19 cellular contexts compared by ENCODE assay signal in genomic region chr2:130222523-130222922, GRCh38. TPM values are rescaled to one million over a fixed set of nuclear protein-coding genes. Genes with fewer than 3 reads are reported as not detected.
DNase-seq lines count a peak whose midpoint lies in the region; ATAC-seq, FAIRE-seq and TF ChIP-seq lines count a peak whose summit lies in the region.
"Not testable (repeated sequence)": the region's sequence is repeated elsewhere in the genome, so short reads cannot be mapped to it uniquely, and the experiment has no call there.
"Had no signal": no experiment of that assay in that cellular context is flagged by ENCODE, and none has a peak within 500 bp of the region (broad histone marks: within the 10 kb centered on the region; RNA-seq: fewer than 3 reads in every experiment).

No MANE protein-coding gene starts in this region.

- peak overlapping the region; percentile 35 for H3K4me2 ChIP-seq in OCI-LY3 (ENCODE audit: low read length)
- not testable (repeated sequence) for H3K4me2 ChIP-seq in HepG2 (ENCODE audit: low read depth, low read length)

- TF ChIP-seq CTCF in OCI-LY3 (IDR thresholded peaks at IDR 0.05; ENCODE audit: low read depth, low read length); HepG2 (CRISPR knock-in tag; IDR thresholded peaks at IDR 0.05): not testable (repeated sequence)

- TF ChIP-seq POLR2A in HepG2 (IDR thresholded peaks at IDR 0.05; ENCODE audit: insufficient read depth in 1 of 2, low read depth in 2 of 2, low read length in 2 of 2): not testable (repeated sequence)

- TF ChIP-seq EP300 in HepG2 (IDR thresholded peaks at IDR 0.05; ENCODE audit: low read depth in 2 of 2, low read length in 2 of 2); HepG2 (CRISPR knock-in tag; IDR thresholded peaks at IDR 0.05; ENCODE audit: borderline replicate concordance): not testable (repeated sequence)

- peak; percentile 56 for FAIRE-seq in HepG2 (lab: Jason Lieb, UNC)

- not testable (repeated sequence) for H3K79me2 ChIP-seq in OCI-LY3 (ENCODE audit: low read length); HepG2 (ENCODE audit: insufficient read depth, low read length)

- not testable (repeated sequence) for BruUV-seq in HepG2 (replicated peaks; lab: Mats Ljungman, UMichigan)

- H3K9ac ChIP-seq in OCI-LY3 (ENCODE audit: low read length); HepG2 (ENCODE audit: insufficient read depth, low read depth, low read length): not testable (repeated sequence)

- H3K36me3 ChIP-seq in OCI-LY3 (replicated peaks; ENCODE audit: low read depth, low read length); HepG2 (replicated peaks in 1 of 2; ENCODE audit: control insufficient read depth in 1 of 2, insufficient read depth in 2 of 2, low read length in 2 of 2): not testable (repeated sequence)

- not testable (repeated sequence) for H3K27me3 ChIP-seq in OCI-LY3 (ENCODE audit: low read depth, low read length); HepG2 (ENCODE audit: control insufficient read depth in 1 of 2, insufficient read depth in 2 of 2, low read length in 2 of 2)

- H3K9me3 ChIP-seq in OCI-LY3 (ENCODE audit: insufficient read depth, low read length); HepG2 (ENCODE audit: low read length): not testable (repeated sequence)

- H3K27ac ChIP-seq in OCI-LY3 (ENCODE audit: low read length); HepG2 (ENCODE audit: extremely low read length, insufficient read depth, low read length): not testable (repeated sequence)

- POLR2A ChIA-PET in HepG2 (lab: Yijun Ruan, JAX): not testable (repeated sequence)

- intact Hi-C loops in HepG2 (cut with micrococcal nuclease; ENCODE audit: unreplicated experiment): not testable (repeated sequence)

- TF ChIP-seq RAD21 in HepG2 (CRISPR knock-in tag; IDR thresholded peaks at IDR 0.05): not testable (repeated sequence)

- not testable (repeated sequence) for H2AFZ ChIP-seq in OCI-LY3 (ENCODE audit: low read depth, low read length); HepG2 (ENCODE audit: low read length)

- DNase-seq in HepG2 (ENCODE audit: low spot score): not testable (repeated sequence)

- ATAC-seq in GM18498 (IDR thresholded peaks at IDR 0.05; ENCODE audit: unreplicated experiment): peak; percentile 89
- ATAC-seq in GM18873 (IDR thresholded peaks at IDR 0.05; ENCODE audit: low FRiP score, unreplicated experiment): peak; percentile 59
- ATAC-seq in GM19463 (IDR thresholded peaks at IDR 0.05; ENCODE audit: unreplicated experiment): peak; percentile 83
- ATAC-seq in GM21723 (IDR thresholded peaks at IDR 0.05; ENCODE audit: unreplicated experiment): peak; percentile 90
- ATAC-seq in HG02884 (IDR thresholded peaks at IDR 0.05; ENCODE audit: unreplicated experiment): peak; percentile 97
- ATAC-seq in HG03280 (IDR thresholded peaks at IDR 0.05; ENCODE audit: unreplicated experiment): peak; percentile 82
- ATAC-seq in HepG2: not testable (repeated sequence)

- in situ Hi-C loops in HepG2 (cut with HindIII; ENCODE audit: extremely low pct_ligation_motif_present, low pct_unique_long_range_greater_than_20kb): not testable (repeated sequence)

- CTCF ChIA-PET in HepG2 (lab: Yijun Ruan, JAX; ENCODE audit: low intra/inter-chr PET ratio, low total read pairs): not testable (repeated sequence)

- 0% methylated on average over 4 of the region's 4 CpGs for WGBS in HepG2 (ENCODE audit: low lambda C conversion rate)

- H3K4me1 ChIP-seq in OCI-LY3 (ENCODE audit: low read length); HepG2 (ENCODE audit: insufficient read depth, low read length): not testable (repeated sequence)

- H3K4me3 ChIP-seq in OCI-LY3 (ENCODE audit: low read length); HepG2 (replicated peaks in 1 of 3; ENCODE audit: insufficient read depth in 1 of 3, low read depth in 2 of 3, low read length in 3 of 3): not testable (repeated sequence)

- not testable (repeated sequence) for H4K20me1 ChIP-seq in OCI-LY3 (ENCODE audit: insufficient read depth, low read length); HepG2 (ENCODE audit: insufficient read depth, low read length)

RNA-seq across cellular contexts. Expression of gene TUBA3E, which starts 24.3 kb away (rescaled TPM):
- not detected in 2 replicates for total RNA-seq in HepG2 (2016; rRNA removed; fragmentation: Illumina TruSeq; extraction: Trizol)
- total RNA-seq in HepG2 (2016; cell fraction: cytosol; rRNA removed; fragmentation: Illumina TruSeq; extraction: Trizol; ENCODE audit: low read depth): not detected in 2 replicates
- not detected in 2 replicates for total RNA-seq in HepG2 (2016; cell fraction: insoluble cytoplasmic fraction; rRNA removed; fragmentation: Illumina TruSeq; extraction: Trizol)
- total RNA-seq in HepG2 (2016; cell fraction: membrane; rRNA removed; fragmentation: Illumina TruSeq; extraction: Trizol): not detected in 2 replicates
- total RNA-seq in HepG2 (2016; cell fraction: nucleus; rRNA removed; fragmentation: Illumina TruSeq; extraction: Trizol): not detected in 2 replicates
- not detected in 2 replicates for polyA plus RNA-seq in HepG2 (2011; rRNA removed)
- not detected in 2 replicates for polyA plus RNA-seq in HepG2 (2011; cell fraction: cytosol; rRNA removed)
- polyA plus RNA-seq in HepG2 (2011; cell fraction: nucleus; rRNA removed): not detected in 2 replicates
- polyA plus RNA-seq in HepG2 (2012): not detected in 2 replicates
- polyA plus RNA-seq in HepG2 (2016; cell fraction: cytosol; fragmentation: Illumina TruSeq; extraction: Trizol; ENCODE audit: low read depth): not detected in 2 replicates
- not detected in 2 replicates for polyA plus RNA-seq in HepG2 (2016; cell fraction: insoluble cytoplasmic fraction; fragmentation: Illumina TruSeq; extraction: Trizol; ENCODE audit: low read depth)
- not detected in 2 replicates for polyA plus RNA-seq in HepG2 (2016; cell fraction: membrane; fragmentation: Illumina TruSeq; extraction: Trizol; ENCODE audit: low read depth)
- not detected in 2 replicates for polyA plus RNA-seq in HepG2 (2016; cell fraction: nucleus; fragmentation: Illumina TruSeq; extraction: Trizol; ENCODE audit: insufficient read depth, low read depth)
- not detected in 2 replicates for polyA minus RNA-seq in HepG2 (2011; rRNA and poly(A)+ RNA removed; ENCODE audit: low replicate concordance)
- not detected in 2 replicates for polyA minus RNA-seq in HepG2 (2011; cell fraction: cytosol; rRNA and poly(A)+ RNA removed)
- not detected in 2 replicates for polyA minus RNA-seq in HepG2 (2011; cell fraction: nucleus; rRNA and poly(A)+ RNA removed)
- total RNA-seq: activated naive CD4-positive, alpha-beta T cell treated with anti-CD3 and anti-CD28 coated beads, Interleukin-2, amount 50 U/mL, for 72 hours; aorta; cardiac muscle cell; CD8-positive, alpha-beta T cell; esophagus muscularis mucosa; mammary epithelial cell; pancreas; temporal lobe; urinary bladder had no signal
- polyA plus RNA-seq: A549, cardiac muscle cell, mammary epithelial cell, neural cell, urinary bladder had no signal

RNA-seq across cellular contexts. Expression of gene MZT2B, which starts 40.5 kb away (rescaled TPM):
- total RNA-seq in HepG2 (2016; rRNA removed; fragmentation: Illumina TruSeq; extraction: Trizol): 308 and 410 TPM in 2 replicates
- total RNA-seq in HepG2 (2016; cell fraction: cytosol; rRNA removed; fragmentation: Illumina TruSeq; extraction: Trizol; ENCODE audit: low read depth): 664 and 798 TPM in 2 replicates
- 352 and 417 TPM in 2 replicates for total RNA-seq in HepG2 (2016; cell fraction: insoluble cytoplasmic fraction; rRNA removed; fragmentation: Illumina TruSeq; extraction: Trizol)
- 641 and 838 TPM in 2 replicates for total RNA-seq in HepG2 (2016; cell fraction: membrane; rRNA removed; fragmentation: Illumina TruSeq; extraction: Trizol)
- 142 and 179 TPM in 2 replicates for total RNA-seq in HepG2 (2016; cell fraction: nucleus; rRNA removed; fragmentation: Illumina TruSeq; extraction: Trizol)
- polyA plus RNA-seq in HepG2 (2011; rRNA removed): 244 and 253 TPM in 2 replicates
- 121 and 325 TPM in 2 replicates for polyA plus RNA-seq in HepG2 (2011; cell fraction: cytosol; rRNA removed)
- 97.5 and 107 TPM in 2 replicates for polyA plus RNA-seq in HepG2 (2011; cell fraction: nucleus; rRNA removed)
- polyA plus RNA-seq in HepG2 (2012): 208 and 248 TPM in 2 replicates
- 676 and 762 TPM in 2 replicates for polyA plus RNA-seq in HepG2 (2016; cell fraction: cytosol; fragmentation: Illumina TruSeq; extraction: Trizol; ENCODE audit: low read depth)
- polyA plus RNA-seq in HepG2 (2016; cell fraction: insoluble cytoplasmic fraction; fragmentation: Illumina TruSeq; extraction: Trizol; ENCODE audit: low read depth): 300 and 324 TPM in 2 replicates
- polyA plus RNA-seq in HepG2 (2016; cell fraction: membrane; fragmentation: Illumina TruSeq; extraction: Trizol; ENCODE audit: low read depth): 541 and 609 TPM in 2 replicates
- polyA plus RNA-seq in HepG2 (2016; cell fraction: nucleus; fragmentation: Illumina TruSeq; extraction: Trizol; ENCODE audit: insufficient read depth, low read depth): 261 and 270 TPM in 2 replicates
- polyA minus RNA-seq in HepG2 (2011; rRNA and poly(A)+ RNA removed; ENCODE audit: low replicate concordance): 12.3 and 45.2 TPM in 2 replicates
- 53.2 and 58.8 TPM in 2 replicates for polyA minus RNA-seq in HepG2 (2011; cell fraction: cytosol; rRNA and poly(A)+ RNA removed)
- 20.9 and 25.2 TPM in 2 replicates for polyA minus RNA-seq in HepG2 (2011; cell fraction: nucleus; rRNA and poly(A)+ RNA removed)

RNA-seq across cellular contexts. Expression of gene SMPD4, which starts 41.1 kb away (rescaled TPM):
- 70.5 and 72.5 TPM in 2 replicates for total RNA-seq in HepG2 (2016; rRNA removed; fragmentation: Illumina TruSeq; extraction: Trizol)
- 16.2 and 16.4 TPM in 2 replicates for total RNA-seq in HepG2 (2016; cell fraction: cytosol; rRNA removed; fragmentation: Illumina TruSeq; extraction: Trizol; ENCODE audit: low read depth)
- 63.3 and 71.6 TPM in 2 replicates for total RNA-seq in HepG2 (2016; cell fraction: insoluble cytoplasmic fraction; rRNA removed; fragmentation: Illumina TruSeq; extraction: Trizol)
- 45.6 and 46.9 TPM in 2 replicates for total RNA-seq in HepG2 (2016; cell fraction: membrane; rRNA removed; fragmentation: Illumina TruSeq; extraction: Trizol)
- 70.7 and 77.5 TPM in 2 replicates for total RNA-seq in HepG2 (2016; cell fraction: nucleus; rRNA removed; fragmentation: Illumina TruSeq; extraction: Trizol)
- 63.2 and 69.0 TPM in 2 replicates for polyA plus RNA-seq in HepG2 (2011; rRNA removed)
- 27.2 and 39.1 TPM in 2 replicates for polyA plus RNA-seq in HepG2 (2011; cell fraction: cytosol; rRNA removed)
- polyA plus RNA-seq in HepG2 (2011; cell fraction: nucleus; rRNA removed): 483 and 680 TPM in 2 replicates
- polyA plus RNA-seq in HepG2 (2012): 53.0 and 69.5 TPM in 2 replicates
- polyA plus RNA-seq in HepG2 (2016; cell fraction: cytosol; fragmentation: Illumina TruSeq; extraction: Trizol; ENCODE audit: low read depth): 12.9 and 14.8 TPM in 2 replicates
- 81.9 and 105 TPM in 2 replicates for polyA plus RNA-seq in HepG2 (2016; cell fraction: insoluble cytoplasmic fraction; fragmentation: Illumina TruSeq; extraction: Trizol; ENCODE audit: low read depth)
- polyA plus RNA-seq in HepG2 (2016; cell fraction: membrane; fragmentation: Illumina TruSeq; extraction: Trizol; ENCODE audit: low read depth): 36.8 and 38.6 TPM in 2 replicates
- 229 and 236 TPM in 2 replicates for polyA plus RNA-seq in HepG2 (2016; cell fraction: nucleus; fragmentation: Illumina TruSeq; extraction: Trizol; ENCODE audit: insufficient read depth, low read depth)
- 39.1 and 125 TPM in 2 replicates for polyA minus RNA-seq in HepG2 (2011; rRNA and poly(A)+ RNA removed; ENCODE audit: low replicate concordance)
- polyA minus RNA-seq in HepG2 (2011; cell fraction: cytosol; rRNA and poly(A)+ RNA removed): 39.4 and 44.1 TPM in 2 replicates
- polyA minus RNA-seq in HepG2 (2011; cell fraction: nucleus; rRNA and poly(A)+ RNA removed): 82.9 and 90.9 TPM in 2 replicates
